In genomic region chr11:69638941-69639681, GRCh38 we compare ENCODE assay signal across 1 cellular context.
TF ChIP-seq lines count a peak whose summit lies in the region.

No MANE protein-coding gene starts in this region.

TF ChIP-seq in IMR-90, 13 proteins besides CTCF, POLR2A, EP300 and RAD21 (continued from another document):
- TF ChIP-seq, protein P1, sequence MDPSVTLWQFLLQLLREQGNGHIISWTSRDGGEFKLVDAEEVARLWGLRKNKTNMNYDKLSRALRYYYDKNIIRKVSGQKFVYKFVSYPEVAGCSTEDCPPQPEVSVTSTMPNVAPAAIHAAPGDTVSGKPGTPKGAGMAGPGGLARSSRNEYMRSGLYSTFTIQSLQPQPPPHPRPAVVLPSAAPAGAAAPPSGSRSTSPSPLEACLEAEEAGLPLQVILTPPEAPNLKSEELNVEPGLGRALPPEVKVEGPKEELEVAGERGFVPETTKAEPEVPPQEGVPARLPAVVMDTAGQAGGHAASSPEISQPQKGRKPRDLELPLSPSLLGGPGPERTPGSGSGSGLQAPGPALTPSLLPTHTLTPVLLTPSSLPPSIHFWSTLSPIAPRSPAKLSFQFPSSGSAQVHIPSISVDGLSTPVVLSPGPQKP (IDR thresholded peaks at IDR 0.05; ENCODE audit: borderline replicate concordance, low read depth, low read length), result no peak
- TF ChIP-seq NFE2L2 (IDR thresholded peaks at IDR 0.05; ENCODE audit: low read depth, low read length) (no peak), RFX5 (IDR thresholded peaks at IDR 0.05; ENCODE audit: low read depth, low read length) (peak; percentile 97), MAFK (IDR thresholded peaks at IDR 0.05; ENCODE audit: low read depth, low read length) (no peak)
